In the genomic region with DNA sequence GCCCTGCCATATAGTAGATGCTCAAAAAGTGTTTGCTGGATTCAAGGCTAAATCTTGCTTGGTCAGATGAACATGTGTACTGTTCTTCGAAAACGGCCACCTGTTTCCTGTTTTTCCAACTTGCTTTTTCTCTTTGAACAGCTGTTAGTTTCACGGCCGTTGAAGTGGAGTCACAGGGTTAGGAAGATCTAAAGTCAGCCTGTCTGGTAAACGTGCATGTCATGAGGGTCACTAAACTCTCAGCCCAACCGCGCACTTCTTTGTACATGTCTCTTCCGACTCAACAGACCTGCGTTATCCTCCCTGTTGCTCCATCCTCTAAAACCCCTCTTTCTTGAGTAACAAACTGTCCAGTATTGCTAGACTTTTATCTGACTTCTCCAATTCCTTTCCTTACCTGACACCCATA, we compare ENCODE assay signal across 1 cellular context.
TF ChIP-seq lines count a peak whose summit lies in the region.

No MANE protein-coding gene starts in this region.

TF ChIP-seq in GM12878, 131 proteins besides CTCF, POLR2A, EP300 and RAD21 (continued from another document):
- TF ChIP-seq, protein P1, sequence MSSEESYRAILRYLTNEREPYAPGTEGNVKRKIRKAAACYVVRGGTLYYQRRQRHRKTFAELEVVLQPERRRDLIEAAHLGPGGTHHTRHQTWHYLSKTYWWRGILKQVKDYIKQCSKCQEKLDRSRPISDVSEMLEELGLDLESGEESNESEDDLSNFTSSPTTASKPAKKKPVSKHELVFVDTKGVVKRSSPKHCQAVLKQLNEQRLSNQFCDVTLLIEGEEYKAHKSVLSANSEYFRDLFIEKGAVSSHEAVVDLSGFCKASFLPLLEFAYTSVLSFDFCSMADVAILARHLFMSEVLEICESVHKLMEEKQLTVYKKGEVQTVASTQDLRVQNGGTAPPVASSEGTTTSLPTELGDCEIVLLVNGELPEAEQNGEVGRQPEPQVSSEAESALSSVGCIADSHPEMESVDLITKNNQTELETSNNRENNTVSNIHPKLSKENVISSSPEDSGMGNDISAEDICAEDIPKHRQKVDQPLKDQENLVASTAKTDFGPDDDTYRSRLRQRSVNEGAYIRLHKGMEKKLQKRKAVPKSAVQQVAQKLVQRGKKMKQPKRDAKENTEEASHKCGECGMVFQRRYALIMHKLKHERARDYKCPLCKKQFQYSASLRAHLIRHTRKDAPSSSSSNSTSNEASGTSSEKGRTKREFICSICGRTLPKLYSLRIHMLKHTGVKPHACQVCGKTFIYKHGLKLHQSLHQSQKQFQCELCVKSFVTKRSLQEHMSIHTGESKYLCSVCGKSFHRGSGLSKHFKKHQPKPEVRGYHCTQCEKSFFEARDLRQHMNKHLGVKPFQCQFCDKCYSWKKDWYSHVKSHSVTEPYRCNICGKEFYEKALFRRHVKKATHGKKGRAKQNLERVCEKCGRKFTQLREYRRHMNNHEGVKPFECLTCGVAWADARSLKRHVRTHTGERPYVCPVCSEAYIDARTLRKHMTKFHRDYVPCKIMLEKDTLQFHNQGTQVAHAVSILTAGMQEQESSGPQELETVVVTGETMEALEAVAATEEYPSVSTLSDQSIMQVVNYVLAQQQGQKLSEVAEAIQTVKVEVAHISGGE (CRISPR knock-in tag; IDR thresholded peaks at IDR 0.05) = no peak
- TF ChIP-seq TBL1XR1 (IDR thresholded peaks at IDR 0.05; ENCODE audit: low read depth, low read length) (no peak), MEF2A (IDR thresholded peaks at IDR 0.05; ENCODE audit: insufficient read depth, low read depth, low read length) (0 out of 2 replicates have a peak, but pooled peaks have one; percentile 6), ZSCAN29 (IDR thresholded peaks at IDR 0.05) (no peak), ZNF384 (IDR thresholded peaks at IDR 0.05; ENCODE audit: borderline replicate concordance, low read depth, low read length) (no peak), TCF12 (IDR thresholded peaks at IDR 0.05; ENCODE audit: low read depth, low read length) (peak; percentile 69), BRCA1 (IDR thresholded peaks at IDR 0.05; ENCODE audit: low read depth, low read length) (no peak), RBBP5 (conservative IDR thresholded peaks at IDR 0.05) (no peak), ESRRA (IDR thresholded peaks at IDR 0.05; ENCODE audit: low read length) (no peak)
